ENCODE assay signal across 14 cellular contexts in the genomic region with DNA sequence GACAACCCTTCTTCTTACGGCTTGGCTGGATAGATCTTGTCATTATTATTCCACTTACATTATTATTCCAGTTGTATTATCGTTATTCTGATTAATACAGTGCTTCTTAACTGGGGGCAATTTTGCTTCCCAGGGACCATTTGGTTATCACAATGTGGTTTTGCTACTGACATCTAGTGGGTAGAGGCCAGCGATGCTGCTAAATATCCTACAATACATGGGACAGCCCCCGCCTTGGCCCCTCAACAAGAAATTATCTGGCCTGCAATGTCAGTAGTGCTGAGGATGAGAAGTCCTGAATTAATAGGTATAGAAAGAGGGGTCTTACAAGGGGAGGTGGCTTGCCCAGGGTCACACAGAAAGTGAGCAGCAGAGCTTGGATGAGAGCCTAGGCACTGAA.
DNase-seq lines count a peak whose midpoint lies in the region; ATAC-seq and TF ChIP-seq lines count a peak whose summit lies in the region.
"Had no signal": no experiment of that assay in that cellular context is flagged by ENCODE, and none has a peak within 500 bp of the region (broad histone marks: within the 10 kb centered on the region; RNA-seq: fewer than 3 reads in every experiment).

No MANE protein-coding gene starts in this region.

- intact Hi-C loops in A673 (cut with micrococcal nuclease; ENCODE audit: unreplicated experiment) = loop anchor here (10.0 kb wide), 1 partner anchor 107 kb away; a partner anchor contains a TSS

- TF ChIP-seq CTCF in A673 (conservative IDR thresholded peaks at IDR 0.05; ENCODE audit: low read depth, low read length) (peak; percentile 42), GM23338 (conservative IDR thresholded peaks at IDR 0.05; ENCODE audit: low read depth in 2 of 2) (peak; percentile 38 to 53), WERI-Rb-1 (IDR thresholded peaks at IDR 0.05; ENCODE audit: low read depth, low read length) (peak; percentile 40; the same call in 1 of the 2 replicates), foreskin keratinocyte (conservative IDR thresholded peaks at IDR 0.05) (peak; percentile 31)

- H3K4me1 ChIP-seq in A673 (ENCODE audit: insufficient read depth, low read length, poor library complexity, severe bottlenecking) (no peaks in the 10 kb centered on the region), GM23338 (ENCODE audit: insufficient read depth) (peaks cover 21% of the 10 kb centered on the region; the same call in 1 of the 2 replicates), foreskin keratinocyte (no peaks in the 10 kb centered on the region)
- H3K4me1 ChIP-seq: prostate gland had no signal

- POLR2A ChIA-PET in A673 (lab: Charles Lee; ENCODE audit: low non-redundant PET) = no interaction called here

- H3K79me2 ChIP-seq in GM23338 (replicated peaks; ENCODE audit: insufficient read depth) = no peaks in the 10 kb centered on the region

- H3K4me1 Mint-ChIP-seq in GM23338 = peaks cover 27% of the 10 kb centered on the region
- H3K4me1 Mint-ChIP-seq: activated CD4-positive, alpha-beta T cell treated with anti-CD3 and anti-CD28 coated beads, Interleukin-2, amount 10 ng/mL, durations not matched to agents 7 days and 5 days had no signal

- H3K36me3 ChIP-seq in A673 (ENCODE audit: insufficient read depth, low read length, poor library complexity, severe bottlenecking) (no peaks in the 10 kb centered on the region), GM23338 (ENCODE audit: insufficient read depth) (no peaks in the 10 kb centered on the region), WERI-Rb-1 (no peaks in the 10 kb centered on the region)
- H3K36me3 ChIP-seq: prostate gland had no signal

- peak; percentile 33; the same call in 2 of the 3 replicates for ATAC-seq in GM23338
- ATAC-seq in foreskin keratinocyte = no peak
- ATAC-seq in GM18502 (IDR thresholded peaks at IDR 0.05; ENCODE audit: poor library complexity, unreplicated experiment) = no peak
- ATAC-seq: activated T-cell treated with anti-CD3 and anti-CD28 coated beads, Interleukin-2, amount 50 U/mL, for 72 hours had no signal

- no peak overlapping the region for H3K4me2 ChIP-seq in GM23338

- no TSS peak for BruUV-seq in A673 (replicated peaks; lab: Mats Ljungman, UMichigan)

- no peak overlapping the region for H3K4me3 Mint-ChIP-seq in GM23338
- H3K4me3 Mint-ChIP-seq: activated CD4-positive, alpha-beta T cell treated with anti-CD3 and anti-CD28 coated beads, Interleukin-2, amount 10 ng/mL, durations not matched to agents 7 days and 5 days; activated T-cell treated with anti-CD3 and anti-CD28 coated beads, Interleukin-2, amount 50 U/mL, for 72 hours had no signal

- CTCF ChIA-PET in A673 (lab: Charles Lee) = no interaction called here

- H3F3A ChIP-seq in GM23338 (replicated peaks; ENCODE audit: low read depth) = no peaks in the 10 kb centered on the region

- no peaks in the 10 kb centered on the region for H4K20me1 ChIP-seq in GM23338 (replicated peaks; ENCODE audit: insufficient read depth)

- DNase-seq in A673 (ENCODE audit: low spot score) (no peak), GM23338 (ENCODE audit: low spot score) (peak; percentile 25), WERI-Rb-1 (peak; percentile 24), foreskin keratinocyte (no peak), OCI-M2 (lab: John Stamatoyannopoulos, UW; ENCODE audit: unreplicated experiment) (no peak), dermis blood vessel endothelial cell (no peak)
- no peak for DNase-seq in central memory CD4-positive, alpha-beta T cell
- DNase-seq: activated CD4-positive, alpha-beta T cell treated with anti-CD3 and anti-CD28 coated beads, Interleukin-2, amount 10 ng/mL, durations not matched to agents 7 days and 5 days; activated T-cell treated with anti-CD3 and anti-CD28 coated beads, Interleukin-2, amount 50 U/mL, for 72 hours; amygdala; NCI-H1105 treated with DMSO at 0.1 percent for 48 hours; T-helper 1 cell had no signal

- H3K9me2 ChIP-seq in GM23338 (ENCODE audit: insufficient read depth) = no peaks in the 10 kb centered on the region

- H3K27ac ChIP-seq in A673 (ENCODE audit: low read depth, low read length, poor library complexity, severe bottlenecking) = no peak overlapping the region
- no peak overlapping the region for H3K27ac ChIP-seq in GM23338 (ENCODE audit: low read depth)
- H3K27ac ChIP-seq in WERI-Rb-1 = no peak overlapping the region
- no peak overlapping the region for H3K27ac ChIP-seq in foreskin keratinocyte
- H3K27ac ChIP-seq: prostate gland had no signal

- H3K9me3 Mint-ChIP-seq in GM23338 = no peaks in the 10 kb centered on the region; the same call in 2 of the 3 replicates
- H3K9me3 Mint-ChIP-seq: activated CD4-positive, alpha-beta T cell treated with anti-CD3 and anti-CD28 coated beads, Interleukin-2, amount 10 ng/mL, durations not matched to agents 7 days and 5 days; activated T-cell treated with anti-CD3 and anti-CD28 coated beads, Interleukin-2, amount 50 U/mL, for 72 hours had no signal

- H2AFZ ChIP-seq in GM23338 = no peak overlapping the region

- peaks cover 11% of the 10 kb centered on the region for H3K27me3 Mint-ChIP-seq in GM23338 (ENCODE audit: insufficient read depth, low read depth, poor library complexity)

- no peak overlapping the region for H3K27ac Mint-ChIP-seq in GM23338
- H3K27ac Mint-ChIP-seq: activated CD4-positive, alpha-beta T cell treated with anti-CD3 and anti-CD28 coated beads, Interleukin-2, amount 10 ng/mL, durations not matched to agents 7 days and 5 days; activated T-cell treated with anti-CD3 and anti-CD28 coated beads, Interleukin-2, amount 50 U/mL, for 72 hours had no signal

- no peaks in the 10 kb centered on the region for H3K36me3 Mint-ChIP-seq in GM23338 (ENCODE audit: low read depth)

- H3K4me3 ChIP-seq in A673 (ENCODE audit: low read depth, low read length, poor library complexity, severe bottlenecking) (no peak overlapping the region), GM23338 (no peak overlapping the region), WERI-Rb-1 (ENCODE audit: low read depth, low read length) (no peak overlapping the region)
- H3K4me3 ChIP-seq: prostate gland had no signal

- H3K27me3 ChIP-seq in A673 (replicated peaks; ENCODE audit: insufficient read depth, low read depth, low read length, poor library complexity) (peaks cover 5% of the 10 kb centered on the region), GM23338 (ENCODE audit: insufficient read depth) (no peaks in the 10 kb centered on the region), WERI-Rb-1 (ENCODE audit: insufficient read depth, low read depth, severe bottlenecking) (no peaks in the 10 kb centered on the region), foreskin keratinocyte (peaks cover 30% of the 10 kb centered on the region)

- H3K9me3 ChIP-seq in A673 (ENCODE audit: low read depth, low read length, poor library complexity, severe bottlenecking) = no peaks in the 10 kb centered on the region
- no peaks in the 10 kb centered on the region for H3K9me3 ChIP-seq in WERI-Rb-1 (ENCODE audit: severe bottlenecking)
- H3K9me3 ChIP-seq: prostate gland had no signal

TF ChIP-seq in GM23338, 12 proteins besides CTCF, POLR2A, EP300 and RAD21 (continues in another document):
- TF ChIP-seq CREB1 (CRISPR knock-in tag; IDR thresholded peaks at IDR 0.05; ENCODE audit: low read depth) = no peak

Comparison
In these comparisons a context has a peak if more than half of its experiments do, and no peak if none do; other contexts are left out.
1. DNase-seq: peak in GM23338 (single experiment) and WERI-Rb-1 (single experiment); none in A673 (single experiment), foreskin keratinocyte (0 of 2), central memory CD4-positive, alpha-beta T cell (single experiment), OCI-M2 (single experiment) and dermis blood vessel endothelial cell (single experiment).
2. Peak in every context shown above with its lines, with median percentiles within 50 percentile points of each other: CTCF ChIP-seq.